Comparison of ENCODE assay signal across 16 cellular contexts in genomic region chr7:136266457-136266856, GRCh38.
DNase-seq lines count a peak whose midpoint lies in the region; ATAC-seq and TF ChIP-seq lines count a peak whose summit lies in the region.
"Had no signal": no experiment of that assay in that cellular context is flagged by ENCODE, and none has a peak within 500 bp of the region (broad histone marks: within the 10 kb centered on the region; RNA-seq: fewer than 3 reads in every experiment).

No MANE protein-coding gene starts in this region.

- no peaks in the 10 kb centered on the region for H3K79me2 ChIP-seq in trophoblast cell (ENCODE audit: control insufficient read depth, insufficient read depth, low read length, poor library complexity)

- H3K4me2 ChIP-seq in trophoblast cell (ENCODE audit: low read length), result no peak overlapping the region
- H3K4me2 ChIP-seq: A549; BLaER1 treated with 17β-estradiol and CSF1 and Interleukin-3, amounts not matched to agents 10 nM and 100 nM had no signal

- H3K9me3 ChIP-seq in trophoblast cell (ENCODE audit: insufficient read depth, low read depth, low read length), result peaks cover 5% of the 10 kb centered on the region
- H3K9me3 ChIP-seq in transverse colon, result peaks cover 6 to 14% of the 10 kb centered on the region in 2 donors
- H3K9me3 ChIP-seq: A549 had no signal

- H2AFZ ChIP-seq in trophoblast cell (ENCODE audit: insufficient read depth, low read length, poor library complexity), result no peak overlapping the region

- peak overlapping the region; percentile 92 for H3K23ac ChIP-seq in trophoblast cell (ENCODE audit: low read length)

- no peak overlapping the region for H3K4me3 ChIP-seq in trophoblast cell (ENCODE audit: low read depth, low read length)
- H3K4me3 ChIP-seq in transverse colon, result no peak overlapping the region
- H3K4me3 ChIP-seq: A549; BLaER1 treated with 17β-estradiol and CSF1 and Interleukin-3, amounts not matched to agents 10 nM and 100 nM had no signal

- H4K91ac ChIP-seq in trophoblast cell (ENCODE audit: low read depth, low read length), result no peak overlapping the region

- H3K4me1 ChIP-seq in trophoblast cell (ENCODE audit: control insufficient read depth in 1 of 2, insufficient read depth in 2 of 2, low read length in 2 of 2) (no peaks in the 10 kb centered on the region), transverse colon (no peaks in the 10 kb centered on the region)
- H3K4me1 ChIP-seq: A549, Caco-2 had no signal

- in situ Hi-C loops in transverse colon (cut with MboI; ENCODE audit: low pct_ligation_motif_present in 1 of 4, low pct_unique_long_range_greater_than_20kb in 1 of 4, low sequenced_read_pairs in 3 of 4), result no loop called here

- H3K27ac ChIP-seq in trophoblast cell (ENCODE audit: low read depth, low read length), result no peak overlapping the region
- H3K27ac ChIP-seq in transverse colon, result peak overlapping the region in 1 of 4 donors; percentile 59
- H3K27ac ChIP-seq: 22Rv1; A549; BLaER1 treated with 17β-estradiol and CSF1 and Interleukin-3, amounts not matched to agents 10 nM and 100 nM; C4-2B had no signal

- no peaks in the 10 kb centered on the region for H3K79me1 ChIP-seq in trophoblast cell (ENCODE audit: low read length)

- no peak overlapping the region for H2AK5ac ChIP-seq in trophoblast cell (ENCODE audit: low read length)

- no peak overlapping the region for H3K4ac ChIP-seq in trophoblast cell (ENCODE audit: low read depth, low read length)

- no peak for TF ChIP-seq CTCF in transverse colon (IDR thresholded peaks at IDR 0.05)

- no peak overlapping the region for H4K12ac ChIP-seq in trophoblast cell (ENCODE audit: low read depth, low read length)

- H3K36me3 ChIP-seq in trophoblast cell (ENCODE audit: control insufficient read depth in 1 of 2, insufficient read depth in 2 of 2, low read length in 2 of 2) (no peaks in the 10 kb centered on the region), transverse colon (no peaks in the 10 kb centered on the region)
- H3K36me3 ChIP-seq: BLaER1 treated with 17β-estradiol and CSF1 and Interleukin-3, amounts not matched to agents 10 nM and 100 nM had no signal

- ATAC-seq in HG02678 (IDR thresholded peaks at IDR 0.05; ENCODE audit: unreplicated experiment), result no peak
- ATAC-seq: A549; CD8-positive, alpha-beta T cell had no signal

- no peak overlapping the region for H3K14ac ChIP-seq in trophoblast cell (ENCODE audit: low read length)

- no peak for TF ChIP-seq POLR2A in transverse colon (IDR thresholded peaks at IDR 0.05)

- H2BK12ac ChIP-seq in trophoblast cell (ENCODE audit: low read length), result no peak overlapping the region

- H2BK5ac ChIP-seq in trophoblast cell (ENCODE audit: low read depth, low read length, poor library complexity), result no peak overlapping the region

- no peak overlapping the region for H3K18ac ChIP-seq in trophoblast cell (ENCODE audit: low read length)

- TF ChIP-seq EP300 in transverse colon (IDR thresholded peaks at IDR 0.05; ENCODE audit: low read depth), result no peak

- H4K8ac ChIP-seq in trophoblast cell (ENCODE audit: low read depth, low read length), result no peak overlapping the region

- intact Hi-C loops in transverse colon (cut with DNase I; ENCODE audit: low total_unique reads), result no loop called here

- peak; percentile 27 for DNase-seq in fibroblast of peridontal ligament (ENCODE audit: extremely low read depth)
- no peak for DNase-seq in trophoblast cell
- DNase-seq in transverse colon, result peak; percentile 8
- no peak for DNase-seq in NCI-H1436 treated with DMSO at 0.1 percent for 48 hours (lab: John Stamatoyannopoulos, UW)
- DNase-seq: AML-193; Caco-2; Calu3; CD4-positive, alpha-beta T cell; CD8-positive, alpha-beta T cell; DMS79 treated with DMSO at 0.1 percent for 48 hours; GF-D8 had no signal

- H3K27me3 ChIP-seq in trophoblast cell (ENCODE audit: insufficient read depth, low read length) (peaks cover 3% of the 10 kb centered on the region), transverse colon (no peaks in the 10 kb centered on the region)
- H3K27me3 ChIP-seq: BLaER1 treated with 17β-estradiol and CSF1 and Interleukin-3, amounts not matched to agents 10 nM and 100 nM had no signal

- peak overlapping the region; percentile 74 for H3K9ac ChIP-seq in trophoblast cell (ENCODE audit: low read length)
- H3K9ac ChIP-seq: BLaER1 treated with 17β-estradiol and CSF1 and Interleukin-3, amounts not matched to agents 10 nM and 100 nM had no signal

- no peak overlapping the region for H2BK120ac ChIP-seq in trophoblast cell (ENCODE audit: insufficient read depth, low read length, poor library complexity)

Comparison
In these comparisons a context has a peak if more than half of its experiments do, and no peak if none do; other contexts are left out.
1. DNase-seq: peak in fibroblast of peridontal ligament (single experiment) and transverse colon (single experiment); none in trophoblast cell (0 of 2) and NCI-H1436 treated with DMSO at 0.1 percent for 48 hours (single experiment).